Comparison of ENCODE assay signal across 1 cellular context in genomic region chr22:36409911-36410756, GRCh38.
TF ChIP-seq lines count a peak whose summit lies in the region.

No MANE protein-coding gene starts in this region.

TF ChIP-seq in HepG2, 621 proteins besides CTCF, POLR2A, EP300 and RAD21 (continued from another document and continues in another):
- TF ChIP-seq ZNF800 (CRISPR knock-in tag; IDR thresholded peaks at IDR 0.05) (0 out of 2 replicates have a peak, but pooled peaks have one; percentile 35), ZNF652 (CRISPR knock-in tag; IDR thresholded peaks at IDR 0.05; ENCODE audit: borderline replicate concordance, low read depth) (0 out of 2 replicates have a peak, but pooled peaks have one; percentile 6), NFKBIZ (CRISPR knock-in tag; IDR thresholded peaks at IDR 0.05) (no peak), ZNF547 (CRISPR knock-in tag; IDR thresholded peaks at IDR 0.05) (peak; percentile 92), ZNF512B (CRISPR knock-in tag; IDR thresholded peaks at IDR 0.05; ENCODE audit: borderline replicate concordance) (no peak), SKIL (CRISPR knock-in tag; IDR thresholded peaks at IDR 0.05; ENCODE audit: borderline replicate concordance) (0 out of 2 replicates have a peak, but pooled peaks have one; percentile 4), PCBP1 (IDR thresholded peaks at IDR 0.05; ENCODE audit: borderline replicate concordance, low read depth, low read length) (peak; percentile 42; the same call in 1 of the 2 replicates), ZNF512 (CRISPR knock-in tag; IDR thresholded peaks at IDR 0.05) (0 out of 2 replicates have a peak, but pooled peaks have one; percentile 21), RXRB (CRISPR knock-in tag; IDR thresholded peaks at IDR 0.05; ENCODE audit: borderline replicate concordance) (peak; percentile 53; the same call in 1 of the 2 replicates), MAF1 (CRISPR knock-in tag; IDR thresholded peaks at IDR 0.05; ENCODE audit: borderline replicate concordance) (no peak), ZNF746 (CRISPR knock-in tag; IDR thresholded peaks at IDR 0.05) (no peak), FOXA3 (CRISPR knock-in tag; IDR thresholded peaks at IDR 0.05) (peak; percentile 51; the same call in 1 of the 2 replicates), ZGPAT (CRISPR knock-in tag; IDR thresholded peaks at IDR 0.05) (peak; percentile 61), ZNF570 (CRISPR knock-in tag; IDR thresholded peaks at IDR 0.05; ENCODE audit: borderline replicate concordance) (no peak), ZMAT5 (CRISPR knock-in tag; IDR thresholded peaks at IDR 0.05; ENCODE audit: borderline replicate concordance, low read depth) (no peak), ZNF33A (CRISPR knock-in tag; IDR thresholded peaks at IDR 0.05; ENCODE audit: borderline replicate concordance) (no peak), ZNF891 (CRISPR knock-in tag; IDR thresholded peaks at IDR 0.05) (peak; percentile 74; the same call in 1 of the 2 replicates), MATR3 (CRISPR knock-in tag; IDR thresholded peaks at IDR 0.05) (no peak), KLF12 (CRISPR knock-in tag; IDR thresholded peaks at IDR 0.05; ENCODE audit: borderline replicate concordance) (peak; percentile 98; the same call in 1 of the 2 replicates), BCL3 (CRISPR knock-in tag; IDR thresholded peaks at IDR 0.05) (peak; percentile 59; the same call in 1 of the 2 replicates), CREBL2 (CRISPR knock-in tag; IDR thresholded peaks at IDR 0.05; ENCODE audit: borderline replicate concordance) (no peak), ZNF276 (CRISPR knock-in tag; IDR thresholded peaks at IDR 0.05; ENCODE audit: low read depth) (no peak; the same call in 1 of the 2 replicates), ZBTB14 (CRISPR knock-in tag; IDR thresholded peaks at IDR 0.05) (no peak), ZFP36 (IDR thresholded peaks at IDR 0.05; ENCODE audit: borderline replicate concordance, low read depth, low read length, partially characterized antibody) (no peak), NFE2 (CRISPR knock-in tag; IDR thresholded peaks at IDR 0.05) (no peak), CCAR2 (optimal IDR thresholded peaks at IDR 0.05; ENCODE audit: low read depth, low read length) (no peak), IKZF5 (CRISPR knock-in tag; IDR thresholded peaks at IDR 0.05) (peak; percentile 78; the same call in 1 of the 2 replicates), HDAC1 (CRISPR knock-in tag; IDR thresholded peaks at IDR 0.05) (peak; percentile 86), GPBP1L1 (CRISPR knock-in tag; IDR thresholded peaks at IDR 0.05) (no peak), NFATC3 (CRISPR knock-in tag; IDR thresholded peaks at IDR 0.05) (0 out of 2 replicates have a peak, but pooled peaks have one; percentile 32), HNRNPUL1 (IDR thresholded peaks at IDR 0.05; ENCODE audit: low read depth, low read length) (no peak), ZNF713 (CRISPR knock-in tag; IDR thresholded peaks at IDR 0.05) (peak; percentile 68; the same call in 1 of the 2 replicates), THAP7 (CRISPR knock-in tag; IDR thresholded peaks at IDR 0.05) (0 out of 2 replicates have a peak, but pooled peaks have one; percentile 78), ZBTB33 (CRISPR knock-in tag; IDR thresholded peaks at IDR 0.05) (no peak)
